1 cellular context compared by ENCODE assay signal in the genomic region with DNA sequence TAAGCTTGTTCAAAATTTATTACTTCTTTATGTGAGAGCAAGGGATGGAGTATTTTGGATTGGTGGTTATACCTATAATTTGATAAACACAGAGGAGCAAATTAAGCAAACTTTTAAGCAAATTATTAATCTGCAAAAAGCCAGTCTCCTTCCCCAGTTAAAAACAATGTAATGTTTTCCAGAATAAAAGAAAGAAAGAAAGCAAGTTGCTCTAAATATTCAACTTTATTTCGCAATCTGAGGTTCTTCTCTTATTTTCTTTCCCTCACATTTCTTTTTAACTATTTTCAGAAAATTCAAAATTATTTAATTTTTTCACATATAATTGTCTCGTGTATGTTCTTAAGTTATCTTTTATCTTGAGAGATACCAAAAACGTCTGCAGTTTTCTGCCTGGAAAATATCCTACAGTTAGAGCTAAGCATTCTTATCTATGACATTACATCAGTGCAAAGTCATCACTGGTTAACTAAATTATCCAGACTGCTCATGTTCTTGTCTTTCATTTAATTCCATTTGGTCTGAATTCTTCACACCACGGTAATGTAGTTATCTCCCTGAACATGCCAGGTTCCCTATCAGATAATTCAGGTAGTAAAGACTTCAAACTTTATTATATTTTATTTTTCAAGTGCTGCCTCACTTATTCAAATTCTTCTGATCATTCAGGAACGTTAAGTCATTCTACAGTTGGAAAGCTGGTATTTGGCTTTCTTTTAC.
A peak's percentile ranks its signal among the peaks of the same experiment; 100 is the strongest.
TF ChIP-seq lines count a peak whose summit lies in the region.

No MANE protein-coding gene starts in this region.

TF ChIP-seq in SK-N-SH, 30 proteins besides CTCF, POLR2A, EP300 and RAD21 (continued from another document):
- TF ChIP-seq, protein P1, sequence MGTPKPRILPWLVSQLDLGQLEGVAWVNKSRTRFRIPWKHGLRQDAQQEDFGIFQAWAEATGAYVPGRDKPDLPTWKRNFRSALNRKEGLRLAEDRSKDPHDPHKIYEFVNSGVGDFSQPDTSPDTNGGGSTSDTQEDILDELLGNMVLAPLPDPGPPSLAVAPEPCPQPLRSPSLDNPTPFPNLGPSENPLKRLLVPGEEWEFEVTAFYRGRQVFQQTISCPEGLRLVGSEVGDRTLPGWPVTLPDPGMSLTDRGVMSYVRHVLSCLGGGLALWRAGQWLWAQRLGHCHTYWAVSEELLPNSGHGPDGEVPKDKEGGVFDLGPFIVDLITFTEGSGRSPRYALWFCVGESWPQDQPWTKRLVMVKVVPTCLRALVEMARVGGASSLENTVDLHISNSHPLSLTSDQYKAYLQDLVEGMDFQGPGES (IDR thresholded peaks at IDR 0.05; ENCODE audit: low read depth, low read length), result no peak; the same call in 1 of the 2 replicates
- TF ChIP-seq MXI1 (IDR thresholded peaks at IDR 0.05; ENCODE audit: low read depth, low read length) (0 out of 2 replicates have a peak, but pooled peaks have one; percentile 40), TCF12 (IDR thresholded peaks at IDR 0.05) (peak; percentile 65), POLR2AphosphoS5 (IDR thresholded peaks at IDR 0.05; ENCODE audit: low read depth, low read length) (peak; percentile 48; the same call in 1 of the 2 replicates), GABPA (IDR thresholded peaks at IDR 0.05; ENCODE audit: low read depth) (no peak), RCOR1 (IDR thresholded peaks at IDR 0.05; ENCODE audit: low read length) (peak; percentile 97), GATA2 (CRISPR knock-in tag; IDR thresholded peaks at IDR 0.05) (peak; percentile 91), CHD2 (IDR thresholded peaks at IDR 0.05; ENCODE audit: low read length, partially characterized antibody) (peak; percentile 44)
TF ChIP-seq in SK-N-SH: peak in this region for 8.
